In genomic region chr2:46984642-46985476, GRCh38 we compare ENCODE assay signal across 8 cellular contexts. TPM values are rescaled to one million over a fixed set of nuclear protein-coding genes. Genes with fewer than 3 reads are reported as not detected.
A peak's percentile ranks its signal among the peaks of the same experiment; 100 is the strongest.
DNase-seq lines count a peak whose midpoint lies in the region; ATAC-seq and TF ChIP-seq lines count a peak whose summit lies in the region.

No MANE protein-coding gene starts in this region.

- DNase-seq in ELR (ENCODE audit: low read depth) (peak; percentile 97), LoVo (ENCODE audit: low spot score) (peak; percentile 43), activated T-cell treated with anti-CD3 and anti-CD28 coated beads for 4 hours (peak; percentile 17), fibroblast of villous mesenchyme (ENCODE audit: low read depth) (peak; percentile 95), renal cortical epithelial cell (ENCODE audit: low read depth) (peak; percentile 96), NCI-H1105 (lab: John Stamatoyannopoulos, UW) (no peak)

- H3K4me3 ChIP-seq in fibroblast of villous mesenchyme (ENCODE audit: low read depth, low read length): no peak overlapping the region

- no peak for TF ChIP-seq CTCF in fibroblast of villous mesenchyme (IDR thresholded peaks at IDR 0.05; ENCODE audit: insufficient read depth, low read depth, low read length)

- ATAC-seq in GM21717 (IDR thresholded peaks at IDR 0.05; ENCODE audit: unreplicated experiment) (peak; percentile 39), GM18873 (IDR thresholded peaks at IDR 0.05; ENCODE audit: low FRiP score, unreplicated experiment) (no peak)

RNA-seq across cellular contexts. Expression of gene TTC7A, which starts 43.8 kb away (rescaled TPM):
- total RNA-seq in fibroblast of villous mesenchyme (31.6 and 35.0 TPM in 2 replicates), renal cortical epithelial cell (19.8 and 30.7 TPM in 2 replicates)
